In genomic region chr1:226408285-226409184, GRCh38 we compare ENCODE assay signal across 8 cellular contexts. TPM values are rescaled to one million over a fixed set of nuclear protein-coding genes. Genes with fewer than 3 reads are reported as not detected.
A peak's percentile ranks its signal among the peaks of the same experiment; 100 is the strongest.
DNase-seq lines count a peak whose midpoint lies in the region; ATAC-seq, FAIRE-seq and TF ChIP-seq lines count a peak whose summit lies in the region.

No MANE protein-coding gene starts in this region.

- H3K27me3 ChIP-seq in left ventricle myocardium inferior (ENCODE audit: low read depth): no peaks in the 10 kb centered on the region

- H3K36me3 ChIP-seq in left ventricle myocardium inferior: no peaks in the 10 kb centered on the region

- intact Hi-C loops in left ventricle myocardium inferior (cut with micrococcal nuclease): no loop called here

- H3K4me1 ChIP-seq in left ventricle myocardium inferior: peaks cover 43% of the 10 kb centered on the region

- peak; percentile 59 for TF ChIP-seq CTCF in VCaP (conservative IDR thresholded peaks at IDR 0.05)
- peak; percentile 7 for TF ChIP-seq CTCF in left ventricle myocardium inferior (IDR thresholded peaks at IDR 0.05; ENCODE audit: borderline replicate concordance)

- no peak for FAIRE-seq in urothelium cell line (lab: Jason Lieb, UNC)

- no peaks in the 10 kb centered on the region for H3K9me3 ChIP-seq in left ventricle myocardium inferior (replicated peaks)

- H3K27ac ChIP-seq in VCaP (peak overlapping the region; percentile 89), left ventricle myocardium inferior (replicated peaks) (peak overlapping the region; percentile 93)

- no peak for DNase-seq in left ventricle myocardium inferior
- no peak for DNase-seq in skeletal muscle cell (ENCODE audit: low read depth)
- no peak for DNase-seq in AG08395 (ENCODE audit: low spot score)
- no peak for DNase-seq in stimulated activated CD8-positive, alpha-beta memory T cell treated with anti-CD3 and anti-CD28 coated beads, Interleukin-4, amount 100 ng/mL, for 48 hours
- no peak for DNase-seq in cerebellar nuclear complex (lab: John Stamatoyannopoulos, UW)
- DNase-seq in urothelium cell line (ENCODE audit: low spot score): no peak

- ATAC-seq in GM18873 (IDR thresholded peaks at IDR 0.05; ENCODE audit: low FRiP score, unreplicated experiment): peak; percentile 19

- H3K4me3 ChIP-seq in left ventricle myocardium inferior (peak overlapping the region; percentile 94), skeletal muscle cell (ENCODE audit: low read depth, low read length) (peak overlapping the region; percentile 79)

RNA-seq across cellular contexts. Expression of gene PARP1, which starts 0.6 kb away (rescaled TPM):
- total RNA-seq in left ventricle myocardium inferior: 138 TPM
